ENCODE assay signal across 8 cellular contexts in genomic region chr2:24919977-24920812, GRCh38. TPM values are rescaled to one million over a fixed set of nuclear protein-coding genes. Genes with fewer than 3 reads are reported as not detected.
DNase-seq lines count a peak whose midpoint lies in the region; ATAC-seq and TF ChIP-seq lines count a peak whose summit lies in the region.

TSS of gene ADCY3 (minus strand) at chr2:24920237. CDS start at chr2:24918987, 1,250 bp downstream.

- peaks cover 15% of the 10 kb centered on the region; the same call in 1 of the 2 replicates for H3K36me3 ChIP-seq in OCI-LY1 (ENCODE audit: insufficient read depth, low read length)

- H3K79me2 ChIP-seq in OCI-LY1 (ENCODE audit: insufficient read depth, low read length), result no peaks in the 10 kb centered on the region

- H3K4me3 ChIP-seq in OCI-LY1 (ENCODE audit: low read depth, low read length, poor library complexity, severe bottlenecking) (peak within 1 kb of the TSS; percentile 69), fibroblast of mammary gland (ENCODE audit: control insufficient read depth, low read depth, low read length) (peak within 1 kb of the TSS; percentile 62)

- peak; percentile 61 for DNase-seq in NK-92 treated with Interleukin-12 subunit alpha and Interleukin-12 subunit beta, amount 100 ng/mL, for 24 hours (lab: John Stamatoyannopoulos, UW)
- DNase-seq in NK-92 (lab: John Stamatoyannopoulos, UW; ENCODE audit: unreplicated experiment) (no peak), fibroblast of mammary gland (ENCODE audit: low read depth) (no peak), substantia nigra (lab: John Stamatoyannopoulos, UW) (peak in 36 of 49 donors; percentile 10 to 79 (median 46))
- peak; percentile 55 for DNase-seq in activated T-helper 2 cell treated with anti-CD3 and anti-CD28 coated beads, Interferon-gamma antibody, Interleukin-2, Interleukin-4, amounts not matched to agents 10 μg/mL and 5 μg/mL and 100 μg/mL, durations not matched to agents 14 hours and 24 hours and 36 hours (ENCODE audit: low spot score)

- no peak within 1 kb of the TSS for H2AFZ ChIP-seq in OCI-LY1 (ENCODE audit: low read length)

- intact Hi-C loops in activated T-helper 2 cell treated with anti-CD3 and anti-CD28 coated beads, Interferon-gamma antibody, Interleukin-2, Interleukin-4, amounts not matched to agents 10 μg/mL and 5 μg/mL and 100 μg/mL, durations not matched to agents 14 hours and 24 hours and 36 hours (cut with micrococcal nuclease), result loop anchor here (1.0 to 5.0 kb wide), 2 partner anchors 51 to 508 kb away; partner anchors contain the start of gene DNAJC27

- H3K9me3 ChIP-seq in OCI-LY1 (ENCODE audit: low read length), result no peaks in the 10 kb centered on the region

- no peaks in the 10 kb centered on the region for H3K27me3 ChIP-seq in OCI-LY1 (ENCODE audit: insufficient read depth, low read length)

- peak within 1 kb of the TSS; percentile 31 for H3K27ac ChIP-seq in OCI-LY1 (ENCODE audit: low read depth, low read length, poor library complexity, severe bottlenecking)
- H3K27ac ChIP-seq in substantia nigra (ENCODE audit: low read depth, low read length, poor library complexity, severe bottlenecking), result peak within 1 kb of the TSS; percentile 68

- peak; percentile 48 for ATAC-seq in HG02943 (IDR thresholded peaks at IDR 0.05; ENCODE audit: low read depth, unreplicated experiment)

- no peak for TF ChIP-seq CTCF in OCI-LY1 (IDR thresholded peaks at IDR 0.05; ENCODE audit: low read length)
- TF ChIP-seq CTCF in fibroblast of mammary gland (conservative IDR thresholded peaks at IDR 0.05; ENCODE audit: control insufficient read depth, insufficient read depth, low read depth, low read length), result no peak
- TF ChIP-seq CTCF in nephron (IDR thresholded peaks at IDR 0.05; ENCODE audit: unreplicated experiment in 3 of 3), result no peak

- H3K27ac Mint-ChIP-seq in activated T-helper 2 cell treated with anti-CD3 and anti-CD28 coated beads, Interferon-gamma antibody, Interleukin-2, Interleukin-4, amounts not matched to agents 10 μg/mL and 5 μg/mL and 100 μg/mL, durations not matched to agents 14 hours and 24 hours and 36 hours, result peak within 1 kb of the TSS; percentile 80
- peak within 1 kb of the TSS; percentile 61 to 76 (median 69) for H3K27ac Mint-ChIP-seq in nephron

- H3K4me2 ChIP-seq in OCI-LY1 (ENCODE audit: low read length), result peak within 1 kb of the TSS; percentile 83

- no peaks in the 10 kb centered on the region for H3K27me3 Mint-ChIP-seq in activated T-helper 2 cell treated with anti-CD3 and anti-CD28 coated beads, Interferon-gamma antibody, Interleukin-2, Interleukin-4, amounts not matched to agents 10 μg/mL and 5 μg/mL and 100 μg/mL, durations not matched to agents 14 hours and 24 hours and 36 hours (ENCODE audit: low read depth)
- peaks cover 27% of the 10 kb centered on the region for H3K27me3 Mint-ChIP-seq in nephron (ENCODE audit: low read depth)

- no peaks in the 10 kb centered on the region for H4K20me1 ChIP-seq in OCI-LY1 (ENCODE audit: insufficient read depth, low read length)

- peaks cover 40% of the 10 kb centered on the region for H3K4me1 ChIP-seq in OCI-LY1 (ENCODE audit: insufficient read depth, low read length, severe bottlenecking)

- H3K36me3 Mint-ChIP-seq in activated T-helper 2 cell treated with anti-CD3 and anti-CD28 coated beads, Interferon-gamma antibody, Interleukin-2, Interleukin-4, amounts not matched to agents 10 μg/mL and 5 μg/mL and 100 μg/mL, durations not matched to agents 14 hours and 24 hours and 36 hours (ENCODE audit: low read depth), result peaks cover 27% of the 10 kb centered on the region
- H3K36me3 Mint-ChIP-seq in nephron (ENCODE audit: low read depth), result peaks cover 9% of the 10 kb centered on the region

- peak within 1 kb of the TSS; percentile 68 for H3K9ac ChIP-seq in OCI-LY1 (ENCODE audit: low read length)

- peaks cover 26% of the 10 kb centered on the region for H3K4me1 Mint-ChIP-seq in activated T-helper 2 cell treated with anti-CD3 and anti-CD28 coated beads, Interferon-gamma antibody, Interleukin-2, Interleukin-4, amounts not matched to agents 10 μg/mL and 5 μg/mL and 100 μg/mL, durations not matched to agents 14 hours and 24 hours and 36 hours (ENCODE audit: low read depth)
- H3K4me1 Mint-ChIP-seq in nephron, result peaks cover 12% of the 10 kb centered on the region

- peak within 1 kb of the TSS; percentile 85 for H3K4me3 Mint-ChIP-seq in activated T-helper 2 cell treated with anti-CD3 and anti-CD28 coated beads, Interferon-gamma antibody, Interleukin-2, Interleukin-4, amounts not matched to agents 10 μg/mL and 5 μg/mL and 100 μg/mL, durations not matched to agents 14 hours and 24 hours and 36 hours (ENCODE audit: low read depth)
- peak within 1 kb of the TSS; percentile 80 to 92 (median 91) for H3K4me3 Mint-ChIP-seq in nephron

- no peaks in the 10 kb centered on the region for H3K9me3 Mint-ChIP-seq in activated T-helper 2 cell treated with anti-CD3 and anti-CD28 coated beads, Interferon-gamma antibody, Interleukin-2, Interleukin-4, amounts not matched to agents 10 μg/mL and 5 μg/mL and 100 μg/mL, durations not matched to agents 14 hours and 24 hours and 36 hours
- H3K9me3 Mint-ChIP-seq in nephron, result no peaks in the 10 kb centered on the region

- no peaks in the 10 kb centered on the region for H3K9me2 ChIP-seq in OCI-LY1 (ENCODE audit: low read depth, low read length)

- H3F3A ChIP-seq in OCI-LY1 (ENCODE audit: insufficient read depth, low read length), result no peaks in the 10 kb centered on the region

RNA-seq across cellular contexts. Expression of gene ADCY3, which starts in this region (rescaled TPM):
- 108 and 112 TPM in 2 replicates for total RNA-seq in activated T-helper 2 cell treated with anti-CD3 and anti-CD28 coated beads, Interferon-gamma antibody, Interleukin-2, Interleukin-4, amounts not matched to agents 10 μg/mL and 5 μg/mL and 100 μg/mL, durations not matched to agents 14 hours and 24 hours and 36 hours

Comparison
In these comparisons a context has a peak if more than half of its experiments do, and no peak if none do; other contexts are left out.
1. DNase-seq: peak in NK-92 treated with Interleukin-12 subunit alpha and Interleukin-12 subunit beta, amount 100 ng/mL, for 24 hours (single experiment), activated T-helper 2 cell treated with anti-CD3 and anti-CD28 coated beads, Interferon-gamma antibody, Interleukin-2, Interleukin-4, amounts not matched to agents 10 μg/mL and 5 μg/mL and 100 μg/mL, durations not matched to agents 14 hours and 24 hours and 36 hours (single experiment) and substantia nigra (36 of 49); none in NK-92 (single experiment) and fibroblast of mammary gland (single experiment).